Comparison of ENCODE assay signal across 21 cellular contexts in the genomic region with DNA sequence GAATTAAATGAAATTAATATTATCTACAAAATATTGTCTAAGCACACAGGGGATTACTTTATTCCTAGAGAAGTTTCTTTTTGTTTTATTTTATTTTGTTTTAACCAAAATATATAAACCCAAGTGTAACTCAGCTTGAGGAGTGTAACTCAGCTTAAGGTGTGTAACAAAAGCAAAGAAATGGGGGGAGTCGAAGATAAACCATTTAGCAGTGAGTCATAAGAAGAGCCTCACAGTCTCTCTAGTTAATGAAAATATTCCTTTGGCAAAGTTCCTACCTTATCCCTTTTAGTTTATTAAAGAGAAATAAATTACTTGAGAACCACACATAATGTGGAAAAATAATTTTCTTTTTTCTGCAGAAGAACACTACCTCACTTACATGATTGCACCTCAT.
DNase-seq lines count a peak whose midpoint lies in the region; FAIRE-seq and TF ChIP-seq lines count a peak whose summit lies in the region.
"Had no signal": no experiment of that assay in that cellular context is flagged by ENCODE, and none has a peak within 500 bp of the region (broad histone marks: within the 10 kb centered on the region; RNA-seq: fewer than 3 reads in every experiment).

No MANE protein-coding gene starts in this region.

- H3K9me3 Mint-ChIP-seq in astrocyte (ENCODE audit: unreplicated experiment), result peaks cover 6% of the 10 kb centered on the region

- no peaks in the 10 kb centered on the region for H4K20me1 ChIP-seq in astrocyte (ENCODE audit: insufficient read depth, low read length)

- no peaks in the 10 kb centered on the region for H3K9me3 ChIP-seq in astrocyte (ENCODE audit: insufficient read depth, low read depth, low read length)
- H3K9me3 ChIP-seq: A549, Caco-2, HAP-1 had no signal

- DNase-seq in NCI-H226 (peak; percentile 12), astrocyte (ENCODE audit: low read depth) (peak; percentile 7), iris pigment epithelial cell (ENCODE audit: low read depth) (peak; percentile 0), urothelium cell line (ENCODE audit: low spot score) (peak; percentile 14), NAMALWA (ENCODE audit: low spot score) (no peak), NCI-H1417 treated with DMSO at 0.1 percent for 48 hours (lab: John Stamatoyannopoulos, UW) (no peak)
- no peak for DNase-seq in activated CD4-positive, alpha-beta T cell treated with anti-CD3 and anti-CD28 coated beads, Interleukin-2, amount 50 U/mL, for 1 hour
- DNase-seq: AML-193; Caco-2; CD4-positive, alpha-beta T cell; DMS79; GDM1; GM23248; IMR-90 had no signal

- H2AFZ ChIP-seq in astrocyte (ENCODE audit: low read depth, low read length), result no peak overlapping the region
- H2AFZ ChIP-seq: GM23248 had no signal

- H3K4me3 Mint-ChIP-seq in astrocyte (ENCODE audit: unreplicated experiment), result no peak overlapping the region
- H3K4me3 Mint-ChIP-seq: CD4-positive, alpha-beta T cell had no signal

- no peak overlapping the region for H3K9ac ChIP-seq in astrocyte (ENCODE audit: low read length)
- H3K9ac ChIP-seq: GM23248 had no signal

- H3K27me3 ChIP-seq in astrocyte (ENCODE audit: insufficient read depth, low read length), result no peaks in the 10 kb centered on the region

- no peaks in the 10 kb centered on the region for H3K79me2 ChIP-seq in astrocyte (ENCODE audit: insufficient read depth, low read length)

- no peaks in the 10 kb centered on the region for H3K4me1 ChIP-seq in astrocyte (ENCODE audit: insufficient read depth, low read length)
- H3K4me1 ChIP-seq: A549, Caco-2, HAP-1 had no signal

- no peak overlapping the region for H3K27ac Mint-ChIP-seq in astrocyte (ENCODE audit: unreplicated experiment)
- H3K27ac Mint-ChIP-seq: CD4-positive, alpha-beta T cell had no signal

- H3K27me3 Mint-ChIP-seq in astrocyte (ENCODE audit: low read depth, unreplicated experiment), result no peaks in the 10 kb centered on the region
- H3K27me3 Mint-ChIP-seq: CD4-positive, alpha-beta T cell had no signal

- no peak overlapping the region for H3K27ac ChIP-seq in astrocyte (ENCODE audit: low read depth, low read length)
- H3K27ac ChIP-seq: A549, C4-2B, GM23248, HL-60 had no signal

- no peaks in the 10 kb centered on the region for H3K36me3 Mint-ChIP-seq in astrocyte (ENCODE audit: low read depth, unreplicated experiment)

- no peak for TF ChIP-seq CTCF in astrocyte (IDR thresholded peaks at IDR 0.05; ENCODE audit: insufficient read depth, low read depth, low read length)

- no peak overlapping the region for H3K4me2 ChIP-seq in astrocyte (ENCODE audit: low read length)
- H3K4me2 ChIP-seq: A549 had no signal

- no peaks in the 10 kb centered on the region for H3K4me1 Mint-ChIP-seq in astrocyte (ENCODE audit: low read depth, unreplicated experiment)

- no peaks in the 10 kb centered on the region for H3K36me3 ChIP-seq in astrocyte (ENCODE audit: insufficient read depth, low read length)
- H3K36me3 ChIP-seq: HAP-1 had no signal

- no peak overlapping the region for H3K4me3 ChIP-seq in astrocyte (ENCODE audit: insufficient read depth, low read depth, low read length)
- H3K4me3 ChIP-seq: A549, GM23248, HAP-1 had no signal

- FAIRE-seq in astrocyte (lab: Jason Lieb, UNC), result no peak
- FAIRE-seq in urothelium cell line (lab: Jason Lieb, UNC), result no peak
- FAIRE-seq: A549, D721Med, GM12892, GM18507 had no signal

Comparison
In these comparisons a context has a peak if more than half of its experiments do, and no peak if none do; other contexts are left out.
1. DNase-seq: peak in NCI-H226 (single experiment), astrocyte (single experiment), iris pigment epithelial cell (single experiment) and urothelium cell line (single experiment); none in NAMALWA (single experiment), NCI-H1417 treated with DMSO at 0.1 percent for 48 hours (single experiment) and activated CD4-positive, alpha-beta T cell treated with anti-CD3 and anti-CD28 coated beads, Interleukin-2, amount 50 U/mL, for 1 hour (single experiment).